Comparison of ENCODE assay signal across 13 cellular contexts in the genomic region with DNA sequence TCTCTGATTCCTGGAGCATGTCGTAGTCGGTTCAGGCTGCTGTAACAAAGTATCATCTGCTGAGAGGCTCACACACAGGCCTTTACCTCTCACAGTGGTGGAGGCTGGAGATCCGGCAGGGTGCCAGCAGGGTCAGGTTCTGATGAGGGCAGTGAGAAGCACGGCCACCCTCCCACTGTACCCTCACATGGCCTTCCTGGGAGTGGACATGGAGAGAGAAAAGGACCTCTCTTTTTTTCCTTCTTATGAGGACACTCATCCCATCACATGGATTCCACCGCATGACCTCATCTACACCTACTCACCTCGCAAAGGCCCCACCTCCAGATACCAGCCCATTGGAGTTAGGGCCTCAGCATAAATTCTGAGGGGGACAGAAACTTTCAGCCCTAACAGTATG.
A peak's percentile ranks its signal among the peaks of the same experiment; 100 is the strongest.
DNase-seq lines count a peak whose midpoint lies in the region; ATAC-seq and TF ChIP-seq lines count a peak whose summit lies in the region.
"Had no signal": no experiment of that assay in that cellular context is flagged by ENCODE, and none has a peak within 500 bp of the region (broad histone marks: within the 10 kb centered on the region; RNA-seq: fewer than 3 reads in every experiment).

No MANE protein-coding gene starts in this region.

- H3K4ac ChIP-seq in H9 (ENCODE audit: low read depth, low read length): no peak overlapping the region

- H3K36me3 ChIP-seq in esophagus muscularis mucosa: peaks cover 5 to 70% (median 57%) of the 10 kb centered on the region in 4 donors
- H3K36me3 ChIP-seq: prostate gland had no signal

- no peak overlapping the region for H3K18ac ChIP-seq in H9 (ENCODE audit: insufficient read length, low read depth, low read length)

- H3K79me2 ChIP-seq in H9 (ENCODE audit: insufficient read depth, low read length): no peaks in the 10 kb centered on the region

- DNase-seq in H9: no peak
- no peak for DNase-seq in T-helper 17 cell
- no peak for DNase-seq in esophagus muscularis mucosa (ENCODE audit: extremely low spot score)
- DNase-seq in mesenteric fat pad (ENCODE audit: low spot score): no peak
- DNase-seq in NCI-H2227 treated with DMSO at 0.1 percent for 48 hours (lab: John Stamatoyannopoulos, UW): no peak
- no peak for DNase-seq in activated CD8-positive, alpha-beta memory T cell treated with anti-CD3 and anti-CD28 coated beads, Interleukin-2, amount 50 U/mL, for 48 hours
- no peak for DNase-seq in germinal center (ENCODE audit: low spot score)
- DNase-seq: activated CD4-positive, alpha-beta T cell treated with anti-CD3 and anti-CD28 coated beads, Interleukin-2, amount 10 ng/mL, durations not matched to agents 7 days and 5 days; dorsolateral prefrontal cortex; KBM-7 had no signal

- no peak overlapping the region for H3K56ac ChIP-seq in H9 (ENCODE audit: insufficient read length, low read depth, low read length)

- no peak overlapping the region for H3T11ph ChIP-seq in H9 (ENCODE audit: low read length)

- H3K4me1 ChIP-seq in H9 (ENCODE audit: insufficient read depth, low read length) (no peaks in the 10 kb centered on the region), esophagus muscularis mucosa (peaks cover 48 to 72% (median 69%) of the 10 kb centered on the region in 4 donors)

- no peak overlapping the region for H2BK15ac ChIP-seq in H9 (ENCODE audit: low read depth, low read length)

- intact Hi-C loops in esophagus muscularis mucosa (cut with DNase I): no loop called here

- TF ChIP-seq CTCF in H9 (conservative IDR thresholded peaks at IDR 0.05) (no peak), esophagus muscularis mucosa (IDR thresholded peaks at IDR 0.05) (no peak)

- no peak overlapping the region for H4K91ac ChIP-seq in H9 (ENCODE audit: insufficient read length, low read depth, low read length)

- H3K27ac ChIP-seq in H9 (ENCODE audit: insufficient read length, low read depth, low read length) (no peak overlapping the region), esophagus muscularis mucosa (replicated peaks in 1 of 4) (peak overlapping the region; percentile 83 to 90 (median 88)), skin epidermis (peak overlapping the region in 18 of 21 experiments; percentile 23 to 89 (median 78))

- no peak overlapping the region for H3K4me3 ChIP-seq in esophagus muscularis mucosa
- H3K4me3 ChIP-seq in skin epidermis: no peak overlapping the region
- H3K4me3 ChIP-seq: dorsolateral prefrontal cortex, prostate gland had no signal

- H4K20me1 ChIP-seq in H9 (ENCODE audit: control insufficient read depth, insufficient read depth, insufficient read length): no peaks in the 10 kb centered on the region

- H3K36me3 Mint-ChIP-seq in H9 (ENCODE audit: insufficient read depth in 1 of 3, low read depth in 3 of 3) (peaks cover 7 to 61% (median 55%) of the 10 kb centered on the region in 3 experiments; a peak in 6 of 7 replicates), T-helper 17 cell (ENCODE audit: low read depth) (no peaks in the 10 kb centered on the region)

- no peak overlapping the region for H3K4me3 Mint-ChIP-seq in H9
- no peak overlapping the region for H3K4me3 Mint-ChIP-seq in T-helper 17 cell
- H3K4me3 Mint-ChIP-seq: activated CD4-positive, alpha-beta T cell treated with anti-CD3 and anti-CD28 coated beads, Interleukin-2, amount 10 ng/mL, durations not matched to agents 7 days and 5 days; activated naive CD4-positive, alpha-beta T cell treated with anti-CD3 and anti-CD28 coated beads, Interleukin-2, amount 50 U/mL, for 24 hours had no signal

- H3K14ac ChIP-seq in H9 (ENCODE audit: insufficient read depth, low read length): no peak overlapping the region

- H3K23ac ChIP-seq in H9 (ENCODE audit: insufficient read length, low read depth, low read length): no peak overlapping the region

- 0 out of 4 replicates have a peak, but pooled peaks cover 0 to 2% of the 10 kb centered on the region in 2 experiments for H3K4me1 Mint-ChIP-seq in H9
- peaks cover 10% of the 10 kb centered on the region for H3K4me1 Mint-ChIP-seq in T-helper 17 cell

- no peak overlapping the region for H3K9ac ChIP-seq in H9 (ENCODE audit: extremely low read depth, insufficient read length, low read length)

- no peak for ATAC-seq in T-helper 17 cell

- H3K27me3 Mint-ChIP-seq in H9 (ENCODE audit: low read depth) (no peaks in the 10 kb centered on the region), T-helper 17 cell (no peaks in the 10 kb centered on the region)
- H3K27me3 Mint-ChIP-seq: activated CD4-positive, alpha-beta T cell treated with anti-CD3 and anti-CD28 coated beads, Interleukin-2, amount 10 ng/mL, durations not matched to agents 7 days and 5 days; activated naive CD4-positive, alpha-beta T cell treated with anti-CD3 and anti-CD28 coated beads, Interleukin-2, amount 50 U/mL, for 24 hours had no signal

- no peaks in the 10 kb centered on the region; a peak in 1 of 5 replicates for H3K9me3 Mint-ChIP-seq in H9
- H3K9me3 Mint-ChIP-seq: activated CD4-positive, alpha-beta T cell treated with anti-CD3 and anti-CD28 coated beads, Interleukin-2, amount 10 ng/mL, durations not matched to agents 7 days and 5 days; activated naive CD4-positive, alpha-beta T cell treated with anti-CD3 and anti-CD28 coated beads, Interleukin-2, amount 50 U/mL, for 24 hours had no signal

- H3K23me2 ChIP-seq in H9 (ENCODE audit: insufficient read length, low read depth, low read length, poor library complexity, severe bottlenecking): no peaks in the 10 kb centered on the region

- H3K27me3 ChIP-seq in H9 (ENCODE audit: insufficient read depth, low read length): no peaks in the 10 kb centered on the region
- H3K27me3 ChIP-seq in esophagus muscularis mucosa: no peaks in the 10 kb centered on the region
- H3K27me3 ChIP-seq: dorsolateral prefrontal cortex had no signal

- WGBS in H9 (ENCODE audit: extremely low coverage, insufficient read length, low lambda C conversion rate): no CpG with 5 or more reads among the region's 6 CpGs
- WGBS in esophagus muscularis mucosa: 79% methylated on average over 6 of the region's 6 CpGs

- no peak overlapping the region for H2BK20ac ChIP-seq in H9 (ENCODE audit: low read depth, low read length, poor library complexity, severe bottlenecking)

- no peak overlapping the region for H2BK120ac ChIP-seq in H9 (ENCODE audit: low read depth, low read length, poor library complexity, severe bottlenecking)

- H4K5ac ChIP-seq in H9 (ENCODE audit: insufficient read length, low read depth, low read length): no peak overlapping the region

- no peak overlapping the region for H2BK5ac ChIP-seq in H9 (ENCODE audit: insufficient read length, low read length)

- H2AFZ ChIP-seq in H9 (ENCODE audit: low read length): no peak overlapping the region

- no peak overlapping the region for H3K4me2 ChIP-seq in H9 (ENCODE audit: insufficient read depth, insufficient read length, low read length)

- H3K27ac Mint-ChIP-seq in H9: peak overlapping the region in 2 of 3 experiments; percentile 52 to 88; a peak in 3 of 7 replicates
- H3K27ac Mint-ChIP-seq in T-helper 17 cell: peak overlapping the region; percentile 56
- H3K27ac Mint-ChIP-seq: activated CD4-positive, alpha-beta T cell treated with anti-CD3 and anti-CD28 coated beads, Interleukin-2, amount 10 ng/mL, durations not matched to agents 7 days and 5 days; activated naive CD4-positive, alpha-beta T cell treated with anti-CD3 and anti-CD28 coated beads, Interleukin-2, amount 50 U/mL, for 24 hours had no signal

- no peak for TF ChIP-seq POLR2A in esophagus muscularis mucosa (IDR thresholded peaks at IDR 0.05; ENCODE audit: low read depth)

- H3K79me1 ChIP-seq in H9 (ENCODE audit: insufficient read depth, low read depth, low read length, poor library complexity, severe bottlenecking): no peaks in the 10 kb centered on the region

- H2BK12ac ChIP-seq in H9 (ENCODE audit: insufficient read length, low read depth, low read length): no peak overlapping the region

- no peak for TF ChIP-seq EP300 in esophagus muscularis mucosa (IDR thresholded peaks at IDR 0.05)

- no peak overlapping the region for H4K8ac ChIP-seq in H9 (replicated peaks; ENCODE audit: insufficient read length, low read depth, low read length)

- H2AK5ac ChIP-seq in H9 (ENCODE audit: insufficient read length, low read length): no peak overlapping the region

- H3K9me3 ChIP-seq in H9 (ENCODE audit: control insufficient read depth, low read depth, low read length) (no peaks in the 10 kb centered on the region), T-helper 17 cell (ENCODE audit: control insufficient read depth, low read length, poor library complexity, severe bottlenecking) (no peaks in the 10 kb centered on the region), esophagus muscularis mucosa (no peaks in the 10 kb centered on the region)
- H3K9me3 ChIP-seq: prostate gland had no signal
